8 cellular contexts compared by ENCODE assay signal in genomic region chr4:1167244-1167949, GRCh38. TPM values are rescaled to one million over a fixed set of nuclear protein-coding genes. Genes with fewer than 3 reads are reported as not detected.
DNase-seq lines count a peak whose midpoint lies in the region; ATAC-seq and TF ChIP-seq lines count a peak whose summit lies in the region.

No MANE protein-coding gene starts in this region.

- H3K27ac ChIP-seq in Panc1 (ENCODE audit: low read length) = peak overlapping the region; percentile 65; the same call in 1 of the 2 replicates

- H3K4me3 ChIP-seq in Panc1 (ENCODE audit: low read depth in 2 of 2, low read length in 2 of 2) = peak overlapping the region; percentile 64 to 68
- peak overlapping the region; percentile 49 for H3K4me3 ChIP-seq in fibroblast of pulmonary artery (replicated peaks; ENCODE audit: low read depth, low read length)

- peak overlapping the region; percentile 71 to 88 (median 79) for H3K27ac Mint-ChIP-seq in IgD-negative memory B cell
- H3K27ac Mint-ChIP-seq in activated T-cell treated with anti-CD3 and anti-CD28 coated beads, Interleukin-2, amount 50 U/mL, for 72 hours = peak overlapping the region; percentile 65
- H3K27ac Mint-ChIP-seq in nephron progenitor cell = no peak overlapping the region

- H3K4me1 ChIP-seq in Panc1 (ENCODE audit: control insufficient read depth, insufficient read depth, low read length) = peaks cover 6% of the 10 kb centered on the region; the same call in 1 of the 2 replicates

- no peaks in the 10 kb centered on the region for H3K36me3 ChIP-seq in Panc1 (ENCODE audit: control insufficient read depth, insufficient read depth, low read length)

- ATAC-seq in GM21526 (IDR thresholded peaks at IDR 0.05; ENCODE audit: low FRiP score, unreplicated experiment) = peak; percentile 75
- peak; percentile 95 for ATAC-seq in Panc1
- ATAC-seq in activated T-cell treated with anti-CD3 and anti-CD28 coated beads, Interleukin-2, amount 50 U/mL, for 72 hours (replicated peaks in 1 of 2) = peak; percentile 91 to 93
- peak; percentile 93 for ATAC-seq in stimulated activated naive CD8-positive, alpha-beta T cell treated with anti-CD3 and anti-CD28 coated beads, Interleukin-15, Interleukin-2, amounts not matched to agents 100 U/mL and 50 U/mL, for 24 hours

- intact Hi-C loops in Panc1 (cut with micrococcal nuclease; ENCODE audit: unreplicated experiment) = no loop called here

- H3K9me3 Mint-ChIP-seq in IgD-negative memory B cell (peaks cover 0 to 3% (median 3%) of the 10 kb centered on the region in 3 donors), nephron progenitor cell (peaks cover 7% of the 10 kb centered on the region)
- H3K9me3 Mint-ChIP-seq in activated T-cell treated with anti-CD3 and anti-CD28 coated beads, Interleukin-2, amount 50 U/mL, for 72 hours = no peaks in the 10 kb centered on the region

- CTCF ChIA-PET in Panc1 (lab: Charles Lee) = no interaction called here

- H3K9me3 ChIP-seq in Panc1 (ENCODE audit: control insufficient read depth, insufficient read depth, low read depth, low read length) = no peaks in the 10 kb centered on the region

- H3K4me1 Mint-ChIP-seq in IgD-negative memory B cell (peaks cover 20 to 27% (median 21%) of the 10 kb centered on the region in 3 donors), nephron progenitor cell (peaks cover 6% of the 10 kb centered on the region)
- H3K4me1 Mint-ChIP-seq in activated T-cell treated with anti-CD3 and anti-CD28 coated beads, Interleukin-2, amount 50 U/mL, for 72 hours (ENCODE audit: low read depth) = peaks cover 23% of the 10 kb centered on the region

- peak; percentile 90 for TF ChIP-seq CTCF in Panc1 (IDR thresholded peaks at IDR 0.05)
- peak; percentile 86 for TF ChIP-seq CTCF in fibroblast of pulmonary artery (IDR thresholded peaks at IDR 0.05; ENCODE audit: low read length, missing control alignments)
- TF ChIP-seq CTCF in nephron progenitor cell (IDR thresholded peaks at IDR 0.05) = peak; percentile 87

- H3K4me3 Mint-ChIP-seq in IgD-negative memory B cell (peak overlapping the region; percentile 87 to 95 (median 92)), nephron progenitor cell (peak overlapping the region; percentile 71)
- H3K4me3 Mint-ChIP-seq in activated T-cell treated with anti-CD3 and anti-CD28 coated beads, Interleukin-2, amount 50 U/mL, for 72 hours = peak overlapping the region; percentile 87 to 94

- H3K27me3 ChIP-seq in Panc1 (ENCODE audit: control insufficient read depth, insufficient read depth, low read length) = no peaks in the 10 kb centered on the region

- H3K27me3 Mint-ChIP-seq in IgD-negative memory B cell = peaks cover 7% of the 10 kb centered on the region
- H3K27me3 Mint-ChIP-seq in activated T-cell treated with anti-CD3 and anti-CD28 coated beads, Interleukin-2, amount 50 U/mL, for 72 hours (ENCODE audit: low read depth) = peaks cover 7% of the 10 kb centered on the region
- peaks cover 93% of the 10 kb centered on the region for H3K27me3 Mint-ChIP-seq in nephron progenitor cell (ENCODE audit: low read depth, poor library complexity)

- no TSS peak for BruUV-seq in Panc1 (replicated peaks; lab: Mats Ljungman, UMichigan)

- POLR2A ChIA-PET in Panc1 (lab: Charles Lee) = interaction anchor here (0.6 kb wide), 1 partner anchor 159 kb away, joined by 4 read pairs; no protein-coding TSS in a partner anchor

- peaks cover 4% of the 10 kb centered on the region for H3K36me3 Mint-ChIP-seq in IgD-negative memory B cell
- no peaks in the 10 kb centered on the region for H3K36me3 Mint-ChIP-seq in activated T-cell treated with anti-CD3 and anti-CD28 coated beads, Interleukin-2, amount 50 U/mL, for 72 hours (ENCODE audit: insufficient read depth in 2 of 2)
- H3K36me3 Mint-ChIP-seq in nephron progenitor cell (ENCODE audit: low read depth) = no peaks in the 10 kb centered on the region

- DNase-seq in D341Med (ENCODE audit: low spot score) (peak; percentile 91), Panc1 (ENCODE audit: low read depth, low spot score) (peak; percentile 46), fibroblast of pulmonary artery (ENCODE audit: low read depth) (peak; percentile 79), nephron progenitor cell (peak; percentile 86)
- peak; percentile 91 to 94 for DNase-seq in activated T-cell treated with anti-CD3 and anti-CD28 coated beads, Interleukin-2, amount 50 U/mL, for 72 hours
- peak; percentile 93 for DNase-seq in stimulated activated naive CD8-positive, alpha-beta T cell treated with anti-CD3 and anti-CD28 coated beads, Interleukin-15, Interleukin-2, amounts not matched to agents 100 U/mL and 50 U/mL, for 24 hours

- in situ Hi-C loops in Panc1 (cut with HindIII; ENCODE audit: low pct_unique_long_range_greater_than_20kb, low sequenced_read_pairs) = no loop called here

RNA-seq across cellular contexts. Expression of gene SPON2, which starts 5.0 kb away (rescaled TPM):
- 8.6 TPM for polyA plus RNA-seq in IgD-negative memory B cell
- total RNA-seq in Panc1 (2021; ENCODE audit: unreplicated experiment) = 1.8 TPM
- polyA plus RNA-seq in Panc1 (2012; ENCODE audit: insufficient read length) = 2.6 TPM
- total RNA-seq in activated T-cell treated with anti-CD3 and anti-CD28 coated beads, Interleukin-2, amount 50 U/mL, for 72 hours = 1 to 10 TPM; 7.0 to 8.2 TPM

RNA-seq across cellular contexts. Expression of gene RNF212, which starts 54.0 kb away (rescaled TPM):
- polyA plus RNA-seq in IgD-negative memory B cell = 0.68 TPM
- total RNA-seq in Panc1 (2021; ENCODE audit: unreplicated experiment) = not detected
- polyA plus RNA-seq in Panc1 (2012; ENCODE audit: insufficient read length) = not detected
- total RNA-seq in activated T-cell treated with anti-CD3 and anti-CD28 coated beads, Interleukin-2, amount 50 U/mL, for 72 hours = 1 to 10 TPM; 2.3 to 3.9 TPM

Comparison
In these comparisons a context has a peak if more than half of its experiments do, and no peak if none do; other contexts are left out.
1. Peak in every context shown above with its lines: DNase-seq, ATAC-seq, H3K4me3 ChIP-seq and H3K27ac ChIP-seq.